In the genomic region with DNA sequence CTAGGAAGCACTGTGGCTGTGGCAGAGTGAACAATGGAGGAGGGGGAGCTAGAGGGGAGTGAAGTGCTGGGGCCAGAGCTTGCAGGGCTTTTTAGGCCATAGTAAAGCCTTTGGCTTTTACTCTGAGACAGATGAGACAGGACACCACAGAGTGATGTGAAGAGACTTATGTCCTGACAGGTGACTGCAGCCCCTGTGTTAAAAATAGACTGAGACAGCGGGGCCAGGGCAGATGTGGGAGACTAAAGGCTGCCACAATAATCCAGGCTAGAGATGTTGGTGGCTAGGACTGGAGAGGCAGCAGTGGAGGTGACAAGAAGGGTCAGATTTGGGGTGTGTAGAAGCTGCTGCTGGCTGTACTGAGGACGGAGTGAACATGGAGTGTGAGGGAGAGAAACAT, we compare ENCODE assay signal across 22 cellular contexts. TPM values are rescaled to one million over a fixed set of nuclear protein-coding genes. Genes with fewer than 3 reads are reported as not detected.
DNase-seq lines count a peak whose midpoint lies in the region; ATAC-seq, FAIRE-seq and TF ChIP-seq lines count a peak whose summit lies in the region.
"Had no signal": no experiment of that assay in that cellular context is flagged by ENCODE, and none has a peak within 500 bp of the region (broad histone marks: within the 10 kb centered on the region; RNA-seq: fewer than 3 reads in every experiment).

No MANE protein-coding gene starts in this region.

- in situ Hi-C loops in HepG2 (cut with HindIII; ENCODE audit: extremely low pct_ligation_motif_present, low pct_unique_long_range_greater_than_20kb), result no loop called here

- 100% methylated on average over 2 of the region's 2 CpGs for WGBS in HepG2 (ENCODE audit: low lambda C conversion rate)
- 83% methylated on average over 2 of the region's 2 CpGs for WGBS in right lobe of liver (ENCODE audit: insufficient coverage, low coverage, low lambda C conversion rate, missing lambda C conversion rate)

- no peak for DNase-seq in HepG2 (ENCODE audit: low spot score)
- DNase-seq in right lobe of liver, result no peak
- no peak for DNase-seq in glutamatergic neuron
- DNase-seq in osteoblast (ENCODE audit: insufficient read length, low spot score, missing footprints), result peak; percentile 68
- no peak for DNase-seq in T-helper 2 cell
- no peak for DNase-seq in NOMO-1 treated with dmso at 0.1 percent for 144 hours (lab: John Stamatoyannopoulos, UW; ENCODE audit: unreplicated experiment)
- DNase-seq: COR-L47, DMS79, MG63, NCI-H1417, NCI-H1694 treated with DMSO at 0.1 percent for 48 hours, NCI-H446 treated with DMSO at 0.1 percent for 48 hours, NCI-H526 treated with DMSO at 0.1 percent for 48 hours, PC-3, Right ventricle myocardium superior had no signal

- H3K4me2 ChIP-seq in HepG2 (ENCODE audit: low read depth, low read length), result no peak overlapping the region
- no peak overlapping the region for H3K4me2 ChIP-seq in osteoblast (ENCODE audit: insufficient read depth, low read length)

- no peaks in the 10 kb centered on the region for H3K79me2 ChIP-seq in HepG2 (ENCODE audit: insufficient read depth, low read length)
- no peaks in the 10 kb centered on the region for H3K79me2 ChIP-seq in osteoblast (ENCODE audit: insufficient read depth, low read length)

- CTCF ChIA-PET in HepG2 (lab: Yijun Ruan, JAX; ENCODE audit: low intra/inter-chr PET ratio, low total read pairs), result no interaction called here

- H3K36me3 ChIP-seq in HepG2 (replicated peaks in 1 of 2; ENCODE audit: control insufficient read depth in 1 of 2, insufficient read depth in 2 of 2, low read length in 2 of 2) (peaks cover 54 to 84% of the 10 kb centered on the region in 2 experiments), right lobe of liver (peaks cover 0 to 83% (median 44%) of the 10 kb centered on the region in 4 donors), osteoblast (ENCODE audit: insufficient read depth, low read length) (no peaks in the 10 kb centered on the region)
- H3K36me3 ChIP-seq: MG63 had no signal

- TF ChIP-seq EP300 in HepG2 (IDR thresholded peaks at IDR 0.05; ENCODE audit: low read depth in 2 of 2, low read length in 2 of 2) (no peak), HepG2 (CRISPR knock-in tag; IDR thresholded peaks at IDR 0.05; ENCODE audit: borderline replicate concordance) (no peak)

- no peak for FAIRE-seq in HepG2 (lab: Jason Lieb, UNC)
- FAIRE-seq: A204.1, H1, K562 had no signal

- H3K9me3 Mint-ChIP-seq in glutamatergic neuron (ENCODE audit: unreplicated experiment), result no peaks in the 10 kb centered on the region

- BruUV-seq in HepG2 (replicated peaks; lab: Mats Ljungman, UMichigan), result no TSS peak

- H2AFZ ChIP-seq in HepG2 (ENCODE audit: low read length), result no peak overlapping the region
- no peak overlapping the region for H2AFZ ChIP-seq in osteoblast (ENCODE audit: low read length)

- POLR2A ChIA-PET in HepG2 (lab: Yijun Ruan, JAX), result no interaction called here

- no peaks in the 10 kb centered on the region for H3K27me3 ChIP-seq in HepG2 (ENCODE audit: control insufficient read depth in 1 of 2, insufficient read depth in 2 of 2, low read length in 2 of 2)
- H3K27me3 ChIP-seq in right lobe of liver, result no peaks in the 10 kb centered on the region
- peaks cover 5% of the 10 kb centered on the region for H3K27me3 ChIP-seq in osteoblast (ENCODE audit: insufficient read depth, low read length)
- H3K27me3 ChIP-seq: MG63 had no signal

- H3K9me3 ChIP-seq in HepG2 (ENCODE audit: low read length) (no peaks in the 10 kb centered on the region), right lobe of liver (no peaks in the 10 kb centered on the region), osteoblast (ENCODE audit: low read depth, low read length) (no peaks in the 10 kb centered on the region)
- H3K9me3 ChIP-seq: MG63 had no signal

- H4K20me1 ChIP-seq in HepG2 (ENCODE audit: insufficient read depth, low read length), result no peaks in the 10 kb centered on the region
- H4K20me1 ChIP-seq in osteoblast (ENCODE audit: insufficient read depth, low read length), result no peaks in the 10 kb centered on the region

- TF ChIP-seq POLR2A in HepG2 (IDR thresholded peaks at IDR 0.05; ENCODE audit: insufficient read depth in 1 of 2, low read depth in 2 of 2, low read length in 2 of 2), result no peak
- no peak for TF ChIP-seq POLR2A in right lobe of liver (IDR thresholded peaks at IDR 0.05)

- peaks cover 15% of the 10 kb centered on the region for H3K4me1 Mint-ChIP-seq in glutamatergic neuron (ENCODE audit: low read depth, unreplicated experiment)

- H3K9ac ChIP-seq in HepG2 (ENCODE audit: insufficient read depth, low read depth, low read length), result no peak overlapping the region

- intact Hi-C loops in HepG2 (cut with micrococcal nuclease; ENCODE audit: unreplicated experiment) (no loop called here), right lobe of liver (cut with DNase I) (loop anchor here in 1 of 2 donors (10.0 kb wide), 1 partner anchor 143 kb away; no protein-coding TSS in a partner anchor)

- peak overlapping the region; percentile 4 for H3K4me3 Mint-ChIP-seq in glutamatergic neuron (ENCODE audit: unreplicated experiment)

- TF ChIP-seq CTCF in HepG2 (CRISPR knock-in tag; IDR thresholded peaks at IDR 0.05) (no peak), right lobe of liver (IDR thresholded peaks at IDR 0.05) (no peak), glutamatergic neuron (IDR thresholded peaks at IDR 0.05; ENCODE audit: partially characterized antibody, unreplicated experiment) (no peak), osteoblast (IDR thresholded peaks at IDR 0.05; ENCODE audit: extremely low read depth, low read depth, low read length) (no peak)

- H3K4me3 ChIP-seq in HepG2 (replicated peaks in 1 of 3; ENCODE audit: insufficient read depth in 1 of 3, low read depth in 2 of 3, low read length in 3 of 3) (no peak overlapping the region), right lobe of liver (no peak overlapping the region), osteoblast (ENCODE audit: insufficient read depth, low read length) (no peak overlapping the region)
- H3K4me3 ChIP-seq: K562, MG63 had no signal

- H3K27ac ChIP-seq in HepG2 (ENCODE audit: extremely low read length, insufficient read depth, low read length) (no peak overlapping the region), right lobe of liver (no peak overlapping the region), osteoblast (ENCODE audit: low read depth, low read length) (no peak overlapping the region)

- no peak for ATAC-seq in HepG2
- ATAC-seq in right lobe of liver, result no peak
- no peak for ATAC-seq in HG03354 (IDR thresholded peaks at IDR 0.05; ENCODE audit: poor library complexity, severe bottlenecking, unreplicated experiment)
- ATAC-seq: HCT116, K562, PC-3 had no signal

- TF ChIP-seq RAD21 in HepG2 (CRISPR knock-in tag; IDR thresholded peaks at IDR 0.05), result no peak

- H3K36me3 Mint-ChIP-seq in glutamatergic neuron (ENCODE audit: unreplicated experiment), result no peaks in the 10 kb centered on the region

- peak overlapping the region; percentile 29 for H3K27ac Mint-ChIP-seq in glutamatergic neuron (ENCODE audit: unreplicated experiment)

- peaks cover 1% of the 10 kb centered on the region for H3K4me1 ChIP-seq in HepG2 (ENCODE audit: insufficient read depth, low read length)
- peaks cover 0 to 9% (median 4%) of the 10 kb centered on the region in 4 donors for H3K4me1 ChIP-seq in right lobe of liver
- H3K4me1 ChIP-seq in osteoblast (ENCODE audit: insufficient read depth, low read length), result peaks cover 20% of the 10 kb centered on the region

- H3K27me3 Mint-ChIP-seq in glutamatergic neuron (ENCODE audit: unreplicated experiment), result peaks cover 12% of the 10 kb centered on the region

RNA-seq across cellular contexts. Expression of gene SLC43A1, which starts 27.6 kb away (rescaled TPM):
- total RNA-seq in HepG2 (2016; rRNA removed; fragmentation: Illumina TruSeq; extraction: Trizol), result 40.0 and 72.3 TPM in 2 replicates
- 44.5 and 47.1 TPM in 2 replicates for total RNA-seq in HepG2 (2016; cell fraction: cytosol; rRNA removed; fragmentation: Illumina TruSeq; extraction: Trizol; ENCODE audit: low read depth)
- 32.3 and 72.1 TPM in 2 replicates for total RNA-seq in HepG2 (2016; cell fraction: insoluble cytoplasmic fraction; rRNA removed; fragmentation: Illumina TruSeq; extraction: Trizol)
- 63.3 and 69.6 TPM in 2 replicates for total RNA-seq in HepG2 (2016; cell fraction: membrane; rRNA removed; fragmentation: Illumina TruSeq; extraction: Trizol)
- 64.1 and 81.7 TPM in 2 replicates for total RNA-seq in HepG2 (2016; cell fraction: nucleus; rRNA removed; fragmentation: Illumina TruSeq; extraction: Trizol)
- polyA plus RNA-seq in HepG2 (2011; rRNA removed), result 87.6 and 124 TPM in 2 replicates
- polyA plus RNA-seq in HepG2 (2011; cell fraction: cytosol; rRNA removed), result 96.8 and 105 TPM in 2 replicates
- 190 and 210 TPM in 2 replicates for polyA plus RNA-seq in HepG2 (2011; cell fraction: nucleus; rRNA removed)
- 61.9 and 91.6 TPM in 2 replicates for polyA plus RNA-seq in HepG2 (2012)
- 41.6 and 44.0 TPM in 2 replicates for polyA plus RNA-seq in HepG2 (2016; cell fraction: cytosol; fragmentation: Illumina TruSeq; extraction: Trizol; ENCODE audit: low read depth)
- 33.2 and 41.2 TPM in 2 replicates for polyA plus RNA-seq in HepG2 (2016; cell fraction: insoluble cytoplasmic fraction; fragmentation: Illumina TruSeq; extraction: Trizol; ENCODE audit: low read depth)
- polyA plus RNA-seq in HepG2 (2016; cell fraction: membrane; fragmentation: Illumina TruSeq; extraction: Trizol; ENCODE audit: low read depth), result 58.0 and 63.5 TPM in 2 replicates
- polyA plus RNA-seq in HepG2 (2016; cell fraction: nucleus; fragmentation: Illumina TruSeq; extraction: Trizol; ENCODE audit: insufficient read depth, low read depth), result 111 TPM in 2 replicates
- polyA minus RNA-seq in HepG2 (2011; rRNA and poly(A)+ RNA removed; ENCODE audit: low replicate concordance), result 1.5 and 247 TPM in 2 replicates
- polyA minus RNA-seq in HepG2 (2011; cell fraction: cytosol; rRNA and poly(A)+ RNA removed), result 58.2 and 68.6 TPM in 2 replicates
- polyA minus RNA-seq in HepG2 (2011; cell fraction: nucleus; rRNA and poly(A)+ RNA removed), result 75.4 and 86.5 TPM in 2 replicates
- total RNA-seq in right lobe of liver, result 100 to 1,000 TPM in 3 of 6 experiments, 10 to 100 TPM in 3; 38.9 to 173 (median 106) TPM
- 5.2 TPM for total RNA-seq in glutamatergic neuron (ENCODE audit: unreplicated experiment)
- total RNA-seq in osteoblast, result 18.5 and 28.0 TPM in 2 replicates

RNA-seq across cellular contexts. Expression of gene RTN4RL2, which starts 27.6 kb away (rescaled TPM):
- 0.45 and 1.3 TPM in 2 replicates for total RNA-seq in HepG2 (2016; rRNA removed; fragmentation: Illumina TruSeq; extraction: Trizol)
- 0.71 and 0.79 TPM in 2 replicates for total RNA-seq in HepG2 (2016; cell fraction: cytosol; rRNA removed; fragmentation: Illumina TruSeq; extraction: Trizol; ENCODE audit: low read depth)
- 0.42 and 0.91 TPM in 2 replicates for total RNA-seq in HepG2 (2016; cell fraction: insoluble cytoplasmic fraction; rRNA removed; fragmentation: Illumina TruSeq; extraction: Trizol)
- 1.1 and 1.2 TPM in 2 replicates for total RNA-seq in HepG2 (2016; cell fraction: membrane; rRNA removed; fragmentation: Illumina TruSeq; extraction: Trizol)
- 1.8 and 2.1 TPM in 2 replicates for total RNA-seq in HepG2 (2016; cell fraction: nucleus; rRNA removed; fragmentation: Illumina TruSeq; extraction: Trizol)
- polyA plus RNA-seq in HepG2 (2011; rRNA removed), result 4.3 and 8.4 TPM in 2 replicates
- 3.6 and 3.9 TPM in 2 replicates for polyA plus RNA-seq in HepG2 (2011; cell fraction: cytosol; rRNA removed)
- 10.4 and 14.9 TPM in 2 replicates for polyA plus RNA-seq in HepG2 (2011; cell fraction: nucleus; rRNA removed)
- 14.7 and 15.9 TPM in 2 replicates for polyA plus RNA-seq in HepG2 (2012)
- polyA plus RNA-seq in HepG2 (2016; cell fraction: cytosol; fragmentation: Illumina TruSeq; extraction: Trizol; ENCODE audit: low read depth), result 1.8 and 2.1 TPM in 2 replicates
- polyA plus RNA-seq in HepG2 (2016; cell fraction: insoluble cytoplasmic fraction; fragmentation: Illumina TruSeq; extraction: Trizol; ENCODE audit: low read depth), result 1.9 and 2.5 TPM in 2 replicates
- polyA plus RNA-seq in HepG2 (2016; cell fraction: membrane; fragmentation: Illumina TruSeq; extraction: Trizol; ENCODE audit: low read depth), result 2.8 and 3.5 TPM in 2 replicates
- 5.0 and 7.0 TPM in 2 replicates for polyA plus RNA-seq in HepG2 (2016; cell fraction: nucleus; fragmentation: Illumina TruSeq; extraction: Trizol; ENCODE audit: insufficient read depth, low read depth)
- 0.72 and 4.8 TPM in 2 replicates for polyA minus RNA-seq in HepG2 (2011; rRNA and poly(A)+ RNA removed; ENCODE audit: low replicate concordance)
- 4.1 and 11.0 TPM in 2 replicates for polyA minus RNA-seq in HepG2 (2011; cell fraction: cytosol; rRNA and poly(A)+ RNA removed)
- 2.3 and 3.7 TPM in 2 replicates for polyA minus RNA-seq in HepG2 (2011; cell fraction: nucleus; rRNA and poly(A)+ RNA removed)
- total RNA-seq in right lobe of liver, result 10 to 100 TPM; 12.5 to 54.4 (median 18.6) TPM
- total RNA-seq in glutamatergic neuron (ENCODE audit: unreplicated experiment), result 119 TPM
- total RNA-seq in osteoblast, result 0.29 and 0.36 TPM in 2 replicates

RNA-seq across cellular contexts. Expression of gene TIMM10, which starts 42.6 kb away (rescaled TPM):
- total RNA-seq in HepG2 (2016; rRNA removed; fragmentation: Illumina TruSeq; extraction: Trizol) (82.2 and 103 TPM in 2 replicates), right lobe of liver (10 to 100 TPM; 19.6 to 48.5 (median 39.0) TPM), glutamatergic neuron (ENCODE audit: unreplicated experiment) (51.2 TPM), osteoblast (22.1 and 25.7 TPM in 2 replicates)
- total RNA-seq in HepG2 (2016; cell fraction: cytosol; rRNA removed; fragmentation: Illumina TruSeq; extraction: Trizol; ENCODE audit: low read depth), result 40.9 and 52.7 TPM in 2 replicates
- total RNA-seq in HepG2 (2016; cell fraction: insoluble cytoplasmic fraction; rRNA removed; fragmentation: Illumina TruSeq; extraction: Trizol), result 87.8 and 108 TPM in 2 replicates
- 48.0 and 65.2 TPM in 2 replicates for total RNA-seq in HepG2 (2016; cell fraction: membrane; rRNA removed; fragmentation: Illumina TruSeq; extraction: Trizol)
- 27.4 and 31.3 TPM in 2 replicates for total RNA-seq in HepG2 (2016; cell fraction: nucleus; rRNA removed; fragmentation: Illumina TruSeq; extraction: Trizol)
- 56.3 and 67.8 TPM in 2 replicates for polyA plus RNA-seq in HepG2 (2011; rRNA removed)
- polyA plus RNA-seq in HepG2 (2011; cell fraction: cytosol; rRNA removed), result 81.8 and 94.3 TPM in 2 replicates
- 18.2 and 20.2 TPM in 2 replicates for polyA plus RNA-seq in HepG2 (2011; cell fraction: nucleus; rRNA removed)
- 46.7 and 55.3 TPM in 2 replicates for polyA plus RNA-seq in HepG2 (2012)
- 53.7 and 66.6 TPM in 2 replicates for polyA plus RNA-seq in HepG2 (2016; cell fraction: cytosol; fragmentation: Illumina TruSeq; extraction: Trizol; ENCODE audit: low read depth)
- 106 and 130 TPM in 2 replicates for polyA plus RNA-seq in HepG2 (2016; cell fraction: insoluble cytoplasmic fraction; fragmentation: Illumina TruSeq; extraction: Trizol; ENCODE audit: low read depth)
- 52.5 and 68.9 TPM in 2 replicates for polyA plus RNA-seq in HepG2 (2016; cell fraction: membrane; fragmentation: Illumina TruSeq; extraction: Trizol; ENCODE audit: low read depth)
- 53.7 and 58.9 TPM in 2 replicates for polyA plus RNA-seq in HepG2 (2016; cell fraction: nucleus; fragmentation: Illumina TruSeq; extraction: Trizol; ENCODE audit: insufficient read depth, low read depth)
- 28.3 and 58.4 TPM in 2 replicates for polyA minus RNA-seq in HepG2 (2011; rRNA and poly(A)+ RNA removed; ENCODE audit: low replicate concordance)
- polyA minus RNA-seq in HepG2 (2011; cell fraction: cytosol; rRNA and poly(A)+ RNA removed), result 7.7 and 8.8 TPM in 2 replicates
- 11.8 and 13.6 TPM in 2 replicates for polyA minus RNA-seq in HepG2 (2011; cell fraction: nucleus; rRNA and poly(A)+ RNA removed)

RNA-seq across cellular contexts. Expression of gene SMTNL1, which starts 49.5 kb away (rescaled TPM):
- total RNA-seq in HepG2 (2016; rRNA removed; fragmentation: Illumina TruSeq; extraction: Trizol) (not detected in 2 replicates), right lobe of liver (not detected), glutamatergic neuron (ENCODE audit: unreplicated experiment) (not detected), osteoblast (not detected in 2 replicates)
- total RNA-seq in HepG2 (2016; cell fraction: cytosol; rRNA removed; fragmentation: Illumina TruSeq; extraction: Trizol; ENCODE audit: low read depth), result not detected in 2 replicates
- not detected in 2 replicates for total RNA-seq in HepG2 (2016; cell fraction: insoluble cytoplasmic fraction; rRNA removed; fragmentation: Illumina TruSeq; extraction: Trizol)
- not detected in 2 replicates for total RNA-seq in HepG2 (2016; cell fraction: membrane; rRNA removed; fragmentation: Illumina TruSeq; extraction: Trizol)
- total RNA-seq in HepG2 (2016; cell fraction: nucleus; rRNA removed; fragmentation: Illumina TruSeq; extraction: Trizol), result not detected in 2 replicates
- 0.04 TPM in 1 of 2 replicates, not detected in the other for polyA plus RNA-seq in HepG2 (2011; rRNA removed)
- polyA plus RNA-seq in HepG2 (2011; cell fraction: cytosol; rRNA removed), result not detected in 2 replicates
- polyA plus RNA-seq in HepG2 (2011; cell fraction: nucleus; rRNA removed), result not detected in 2 replicates
- polyA plus RNA-seq in HepG2 (2012), result not detected in 2 replicates
- polyA plus RNA-seq in HepG2 (2016; cell fraction: cytosol; fragmentation: Illumina TruSeq; extraction: Trizol; ENCODE audit: low read depth), result not detected in 2 replicates
- not detected in 2 replicates for polyA plus RNA-seq in HepG2 (2016; cell fraction: insoluble cytoplasmic fraction; fragmentation: Illumina TruSeq; extraction: Trizol; ENCODE audit: low read depth)
- polyA plus RNA-seq in HepG2 (2016; cell fraction: membrane; fragmentation: Illumina TruSeq; extraction: Trizol; ENCODE audit: low read depth), result not detected in 2 replicates
- polyA plus RNA-seq in HepG2 (2016; cell fraction: nucleus; fragmentation: Illumina TruSeq; extraction: Trizol; ENCODE audit: insufficient read depth, low read depth), result not detected in 2 replicates
- not detected in 2 replicates for polyA minus RNA-seq in HepG2 (2011; rRNA and poly(A)+ RNA removed; ENCODE audit: low replicate concordance)
- not detected in 2 replicates for polyA minus RNA-seq in HepG2 (2011; cell fraction: cytosol; rRNA and poly(A)+ RNA removed)
- not detected in 2 replicates for polyA minus RNA-seq in HepG2 (2011; cell fraction: nucleus; rRNA and poly(A)+ RNA removed)
- total RNA-seq: H1, K562, LHCN-M2, PC-3, Right ventricle myocardium superior, RPMI7951 had no signal
- polyA plus RNA-seq: K562 had no signal
